10 cellular contexts compared by ENCODE assay signal in genomic region chr3:140943781-140944547, GRCh38. TPM values are rescaled to one million over a fixed set of nuclear protein-coding genes. Genes with fewer than 3 reads are reported as not detected.
A peak's percentile ranks its signal among the peaks of the same experiment; 100 is the strongest.
DNase-seq lines count a peak whose midpoint lies in the region; ATAC-seq and TF ChIP-seq lines count a peak whose summit lies in the region.
"Had no signal": no experiment of that assay in that cellular context is flagged by ENCODE, and none has a peak within 500 bp of the region (broad histone marks: within the 10 kb centered on the region; RNA-seq: fewer than 3 reads in every experiment).

No MANE protein-coding gene starts in this region.

- H2BK120ac ChIP-seq in mesendoderm (ENCODE audit: low read depth, low read length): no peak overlapping the region

- no peaks in the 10 kb centered on the region for H3K36me3 ChIP-seq in mesendoderm (ENCODE audit: control insufficient read depth, insufficient read depth, low read length)
- no peaks in the 10 kb centered on the region for H3K36me3 ChIP-seq in vagina

- H3K4me1 ChIP-seq in mesendoderm (ENCODE audit: control insufficient read depth, low read depth, low read length): no peaks in the 10 kb centered on the region
- peaks cover 44% of the 10 kb centered on the region for H3K4me1 ChIP-seq in vagina

- no peak overlapping the region for H3K4ac ChIP-seq in mesendoderm (ENCODE audit: low read depth, low read length)

- H3K18ac ChIP-seq in mesendoderm (ENCODE audit: low read length): no peak overlapping the region

- no peak overlapping the region for H2BK5ac ChIP-seq in mesendoderm (ENCODE audit: low read length)

- no peaks in the 10 kb centered on the region for H3K9me3 ChIP-seq in vagina

- ATAC-seq in stimulated activated naive CD8-positive, alpha-beta T cell treated with anti-CD3 and anti-CD28 coated beads, Interleukin-15, Interleukin-2, amounts not matched to agents 100 U/mL and 50 U/mL, for 24 hours: no peak
- ATAC-seq in activated naive CD8-positive, alpha-beta T cell treated with anti-CD3 and anti-CD28 coated beads, Interleukin-2, amount 50 U/mL, for 24 hours: no peak
- no peak for ATAC-seq in GM18873 (IDR thresholded peaks at IDR 0.05; ENCODE audit: low FRiP score, unreplicated experiment)
- ATAC-seq in HG02938 (IDR thresholded peaks at IDR 0.05; ENCODE audit: unreplicated experiment): no peak

- H3K79me2 ChIP-seq in mesendoderm (ENCODE audit: control insufficient read depth, insufficient read depth, low read length): peaks cover 48% of the 10 kb centered on the region

- H3K4me1 Mint-ChIP-seq in stimulated activated naive CD8-positive, alpha-beta T cell treated with anti-CD3 and anti-CD28 coated beads, Interleukin-15, Interleukin-2, amounts not matched to agents 100 ng/mL and 50 ng/mL, for 24 hours (ENCODE audit: low read depth): peaks cover 59% of the 10 kb centered on the region
- peaks cover 56% of the 10 kb centered on the region for H3K4me1 Mint-ChIP-seq in activated naive CD8-positive, alpha-beta T cell treated with anti-CD3 and anti-CD28 coated beads, Interleukin-2, amount 50 U/mL, for 24 hours

- H3K27ac ChIP-seq in mesendoderm (ENCODE audit: low read depth, low read length) (no peak overlapping the region), vagina (peak overlapping the region; percentile 3)

- H2AK5ac ChIP-seq in mesendoderm (ENCODE audit: low read length): no peak overlapping the region

- peaks cover 7% of the 10 kb centered on the region for H3K79me1 ChIP-seq in mesendoderm (ENCODE audit: low read length)

- H3K56ac ChIP-seq in mesendoderm (ENCODE audit: low read length): peak overlapping the region; percentile 17

- no peak overlapping the region for H3K23ac ChIP-seq in mesendoderm (ENCODE audit: low read length)

- H4K8ac ChIP-seq in mesendoderm (ENCODE audit: low read depth, low read length): no peak overlapping the region

- H3K27me3 ChIP-seq in mesendoderm (ENCODE audit: insufficient read depth, low read length, poor library complexity): no peaks in the 10 kb centered on the region
- H3K27me3 ChIP-seq in vagina: no peaks in the 10 kb centered on the region

- no peak for DNase-seq in stimulated activated naive CD8-positive, alpha-beta T cell treated with anti-CD3 and anti-CD28 coated beads, Interleukin-15, Interleukin-2, amounts not matched to agents 100 U/mL and 50 U/mL, for 24 hours
- DNase-seq in activated naive CD8-positive, alpha-beta T cell treated with anti-CD3 and anti-CD28 coated beads, Interleukin-2, amount 50 U/mL, for 24 hours: no peak
- DNase-seq in mesendoderm (no peak), vagina (ENCODE audit: extremely low spot score in 2 of 2) (no peak), NCI-H345 treated with DMSO at 0.1 percent for 48 hours (lab: John Stamatoyannopoulos, UW; ENCODE audit: unreplicated experiment) (no peak)
- DNase-seq: effector CD8-positive, alpha-beta T cell; T1000 had no signal

- no peak overlapping the region for H2BK15ac ChIP-seq in mesendoderm (replicated peaks; ENCODE audit: low read depth)

- WGBS in mesendoderm (ENCODE audit: extremely low coverage, insufficient coverage, low lambda C conversion rate): 100% methylated on average over 1 of the region's 5 CpGs

- peaks cover 24% of the 10 kb centered on the region for H3K36me3 Mint-ChIP-seq in stimulated activated naive CD8-positive, alpha-beta T cell treated with anti-CD3 and anti-CD28 coated beads, Interleukin-15, Interleukin-2, amounts not matched to agents 100 ng/mL and 50 ng/mL, for 24 hours (ENCODE audit: low read depth)
- peaks cover 16% of the 10 kb centered on the region for H3K36me3 Mint-ChIP-seq in activated naive CD8-positive, alpha-beta T cell treated with anti-CD3 and anti-CD28 coated beads, Interleukin-2, amount 50 U/mL, for 24 hours (ENCODE audit: low read depth)

- H3K4me2 ChIP-seq in mesendoderm (ENCODE audit: low read length): no peak overlapping the region

- H3K27me3 Mint-ChIP-seq in stimulated activated naive CD8-positive, alpha-beta T cell treated with anti-CD3 and anti-CD28 coated beads, Interleukin-15, Interleukin-2, amounts not matched to agents 100 ng/mL and 50 ng/mL, for 24 hours: no peaks in the 10 kb centered on the region
- H3K27me3 Mint-ChIP-seq in activated naive CD8-positive, alpha-beta T cell treated with anti-CD3 and anti-CD28 coated beads, Interleukin-2, amount 50 U/mL, for 24 hours: no peaks in the 10 kb centered on the region

- no peak overlapping the region for H4K5ac ChIP-seq in mesendoderm (ENCODE audit: low read length)

- H3K9me3 Mint-ChIP-seq in stimulated activated naive CD8-positive, alpha-beta T cell treated with anti-CD3 and anti-CD28 coated beads, Interleukin-15, Interleukin-2, amounts not matched to agents 100 ng/mL and 50 ng/mL, for 24 hours: no peaks in the 10 kb centered on the region
- peaks cover 4% of the 10 kb centered on the region for H3K9me3 Mint-ChIP-seq in activated naive CD8-positive, alpha-beta T cell treated with anti-CD3 and anti-CD28 coated beads, Interleukin-2, amount 50 U/mL, for 24 hours

- H3K4me3 ChIP-seq in mesendoderm (ENCODE audit: low read length) (no peak overlapping the region), vagina (peak overlapping the region; percentile 73 to 91)

- H3K27ac Mint-ChIP-seq in stimulated activated naive CD8-positive, alpha-beta T cell treated with anti-CD3 and anti-CD28 coated beads, Interleukin-15, Interleukin-2, amounts not matched to agents 100 ng/mL and 50 ng/mL, for 24 hours: no peak overlapping the region
- no peak overlapping the region for H3K27ac Mint-ChIP-seq in activated naive CD8-positive, alpha-beta T cell treated with anti-CD3 and anti-CD28 coated beads, Interleukin-2, amount 50 U/mL, for 24 hours

- no peak for TF ChIP-seq CTCF in vagina (IDR thresholded peaks at IDR 0.05)

- no peak overlapping the region for H3K9ac ChIP-seq in mesendoderm (ENCODE audit: low read length)

- H3K4me3 Mint-ChIP-seq in stimulated activated naive CD8-positive, alpha-beta T cell treated with anti-CD3 and anti-CD28 coated beads, Interleukin-15, Interleukin-2, amounts not matched to agents 100 ng/mL and 50 ng/mL, for 24 hours: peak overlapping the region; percentile 94
- H3K4me3 Mint-ChIP-seq in activated naive CD8-positive, alpha-beta T cell treated with anti-CD3 and anti-CD28 coated beads, Interleukin-2, amount 50 U/mL, for 24 hours: peak overlapping the region; percentile 88

- intact Hi-C loops in vagina (cut with DNase I): no loop called here

- no peak for TF ChIP-seq POLR2A in vagina (IDR thresholded peaks at IDR 0.05)

RNA-seq across cellular contexts. Expression of gene SLC25A36, which starts 2.3 kb away (rescaled TPM):
- 31.3 TPM for polyA plus RNA-seq in mesendoderm (2013, experiment 1 of 2)
- polyA plus RNA-seq in mesendoderm (2013, experiment 2 of 2): 32.8 TPM
- total RNA-seq in vagina: 56.0 TPM
